ENCODE assay signal across 2 cellular contexts in genomic region chr1:229378586-229379442, GRCh38.
TF ChIP-seq lines count a peak whose summit lies in the region.

No MANE protein-coding gene starts in this region.

TF ChIP-seq in HEK293, 187 proteins besides CTCF, POLR2A, EP300 and RAD21:
- TF ChIP-seq PRDM6 (tag by site-specific recombination; IDR thresholded peaks at IDR 0.05) (peak; percentile 67), ZNF600 (tag by site-specific recombination; IDR thresholded peaks at IDR 0.05) (peak; percentile 48; the same call in 1 of the 2 replicates), ZNF121 (tag by site-specific recombination; IDR thresholded peaks at IDR 0.05) (peak; percentile 98), GLIS1 (tag by site-specific recombination; IDR thresholded peaks at IDR 0.05) (peak; percentile 66), ZNF629 (tag by site-specific recombination; IDR thresholded peaks at IDR 0.05) (0 out of 2 replicates have a peak, but pooled peaks have one; percentile 12), ZNF140 (tag by site-specific recombination; IDR thresholded peaks at IDR 0.05) (no peak), ZBTB17 (tag by site-specific recombination; IDR thresholded peaks at IDR 0.05) (peak; percentile 26; the same call in 1 of the 2 replicates), ZNF621 (tag by site-specific recombination; IDR thresholded peaks at IDR 0.05) (no peak)

TF ChIP-seq in GM12878, 131 proteins besides CTCF, POLR2A, EP300 and RAD21:
- TF ChIP-seq SREBF2 (IDR thresholded peaks at IDR 0.05; ENCODE audit: low read length) (no peak), NR2C1 (IDR thresholded peaks at IDR 0.05) (no peak), ATF3 (IDR thresholded peaks at IDR 0.05; ENCODE audit: borderline replicate concordance, extremely low read depth, low read depth, low read length) (no peak), EED (IDR thresholded peaks at IDR 0.05; ENCODE audit: low read depth) (no peak), ATF7 (IDR thresholded peaks at IDR 0.05; ENCODE audit: low read depth) (no peak)
